20 cellular contexts compared by ENCODE assay signal in the genomic region with DNA sequence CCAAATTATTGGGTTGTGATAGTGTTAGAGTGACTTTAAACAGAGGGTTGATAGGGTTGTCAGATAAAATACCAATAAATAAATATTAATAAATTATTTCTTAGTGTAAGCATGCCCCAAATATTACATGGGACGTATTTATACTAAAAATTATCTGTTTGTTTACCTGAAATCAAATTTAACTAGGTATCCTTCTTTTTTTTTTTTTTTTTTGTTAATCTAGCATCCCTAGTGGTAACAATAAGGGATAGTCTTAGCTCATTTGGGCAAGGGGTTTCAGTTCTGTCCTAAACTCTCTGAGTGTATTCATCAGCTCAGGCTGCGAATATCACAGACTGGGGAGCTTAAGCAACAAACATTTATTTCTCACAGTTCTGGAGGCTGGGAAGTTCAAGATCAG. TPM values are rescaled to one million over a fixed set of nuclear protein-coding genes. Genes with fewer than 3 reads are reported as not detected.
DNase-seq lines count a peak whose midpoint lies in the region; ATAC-seq and TF ChIP-seq lines count a peak whose summit lies in the region.
"Had no signal": no experiment of that assay in that cellular context is flagged by ENCODE, and none has a peak within 500 bp of the region (broad histone marks: within the 10 kb centered on the region; RNA-seq: fewer than 3 reads in every experiment).

No MANE protein-coding gene starts in this region.

- WGBS in endodermal cell (ENCODE audit: insufficient coverage in 1 of 2, insufficient read length in 1 of 2), 2 experiments: 100% methylated on average over 1 of the region's 2 CpGs

- H2AFZ ChIP-seq in GM23338: no peak overlapping the region
- H2AFZ ChIP-seq: GM23248 had no signal

- no peaks in the 10 kb centered on the region for H4K20me1 ChIP-seq in GM23338 (replicated peaks; ENCODE audit: insufficient read depth)
- H4K20me1 ChIP-seq: BLaER1 treated with 17β-estradiol and CSF1 and Interleukin-3, amounts not matched to agents 10 nM and 100 nM had no signal

- 0 out of 2 replicates have a peak overlapping the region, but pooled peaks have one; percentile 6 for H3K4me2 ChIP-seq in GM23338
- H3K4me2 ChIP-seq: A549; BLaER1 treated with 17β-estradiol and CSF1 and Interleukin-3, amounts not matched to agents 10 nM and 100 nM had no signal

- peaks cover 4% of the 10 kb centered on the region for H3K27me3 Mint-ChIP-seq in GM23338 (ENCODE audit: insufficient read depth, low read depth, poor library complexity)
- H3K27me3 Mint-ChIP-seq in HFFc6 (ENCODE audit: insufficient read depth): peaks cover 1% of the 10 kb centered on the region; the same call in 1 of the 2 replicates
- no peaks in the 10 kb centered on the region for H3K27me3 Mint-ChIP-seq in endodermal cell (ENCODE audit: insufficient read depth)
- no peaks in the 10 kb centered on the region for H3K27me3 Mint-ChIP-seq in progenitor cell of endocrine pancreas
- peaks cover 13% of the 10 kb centered on the region for H3K27me3 Mint-ChIP-seq in CD8-positive, alpha-beta T cell (ENCODE audit: low read depth)

- POLR2A ChIA-PET in CD8-positive, alpha-beta T cell (lab: Charles Lee): no interaction called here

- H3K4me1 Mint-ChIP-seq in GM23338 (peaks cover 44% of the 10 kb centered on the region), HFFc6 (ENCODE audit: low read depth) (no peaks in the 10 kb centered on the region), endodermal cell (peaks cover 43% of the 10 kb centered on the region), progenitor cell of endocrine pancreas (ENCODE audit: low read depth) (peaks cover 9% of the 10 kb centered on the region)
- H3K4me1 Mint-ChIP-seq in CD8-positive, alpha-beta T cell (ENCODE audit: low read depth): no peaks in the 10 kb centered on the region

- TF ChIP-seq CTCF in GM23338 (conservative IDR thresholded peaks at IDR 0.05; ENCODE audit: low read depth in 2 of 2): no peak
- 0 out of 2 replicates have a peak, but pooled peaks have one; percentile 8 for TF ChIP-seq CTCF in HFFc6 (IDR thresholded peaks at IDR 0.05)
- peak; percentile 54 for TF ChIP-seq CTCF in endodermal cell (conservative IDR thresholded peaks at IDR 0.05)
- TF ChIP-seq CTCF in progenitor cell of endocrine pancreas (IDR thresholded peaks at IDR 0.05; ENCODE audit: unreplicated experiment): peak; percentile 17
- no peak for TF ChIP-seq CTCF in CD8-positive, alpha-beta T cell (IDR thresholded peaks at IDR 0.05)

- no peaks in the 10 kb centered on the region for H3K27me3 ChIP-seq in GM23338 (ENCODE audit: insufficient read depth)
- no peaks in the 10 kb centered on the region for H3K27me3 ChIP-seq in endodermal cell (ENCODE audit: control insufficient read depth, insufficient read depth, low read length, poor library complexity, severe bottlenecking)
- no peaks in the 10 kb centered on the region for H3K27me3 ChIP-seq in CD8-positive, alpha-beta T cell (ENCODE audit: insufficient read depth, low read length)
- H3K27me3 ChIP-seq: BE2C; BLaER1 treated with 17β-estradiol and CSF1 and Interleukin-3, amounts not matched to agents 10 nM and 100 nM had no signal

- H3K4me3 Mint-ChIP-seq in GM23338 (no peak overlapping the region), HFFc6 (no peak overlapping the region), endodermal cell (no peak overlapping the region), progenitor cell of endocrine pancreas (ENCODE audit: low read depth) (no peak overlapping the region)
- H3K4me3 Mint-ChIP-seq in CD8-positive, alpha-beta T cell: no peak overlapping the region
- H3K4me3 Mint-ChIP-seq: CD14-positive monocyte; CD4-positive, alpha-beta T cell had no signal

- H3K9me3 ChIP-seq in endodermal cell (ENCODE audit: control insufficient read depth, low read length): peaks cover 16% of the 10 kb centered on the region
- no peaks in the 10 kb centered on the region for H3K9me3 ChIP-seq in CD8-positive, alpha-beta T cell (ENCODE audit: low read length)
- H3K9me3 ChIP-seq: A549; BE2C; BLaER1 treated with 17β-estradiol and CSF1 and Interleukin-3, amounts not matched to agents 10 nM and 100 nM had no signal

- intact Hi-C loops in CD8-positive, alpha-beta T cell (cut with DNase I, micrococcal nuclease): no loop called here

- H3K9me2 ChIP-seq in GM23338 (ENCODE audit: insufficient read depth): 0 out of 2 replicates have a peak, but pooled peaks cover 4% of the 10 kb centered on the region

- peaks cover 42% of the 10 kb centered on the region for H3K4me1 ChIP-seq in GM23338 (ENCODE audit: insufficient read depth)
- H3K4me1 ChIP-seq in endodermal cell (ENCODE audit: control insufficient read depth, insufficient read depth, low read length): peaks cover 23% of the 10 kb centered on the region
- H3K4me1 ChIP-seq in CD8-positive, alpha-beta T cell (ENCODE audit: insufficient read depth, low read length): no peaks in the 10 kb centered on the region
- H3K4me1 ChIP-seq: BE2C had no signal

- H3F3A ChIP-seq in GM23338 (replicated peaks; ENCODE audit: low read depth): no peaks in the 10 kb centered on the region

- H3K9me3 Mint-ChIP-seq in GM23338 (peaks cover 11% of the 10 kb centered on the region), HFFc6 (peaks cover 19% of the 10 kb centered on the region), endodermal cell (peaks cover 1% of the 10 kb centered on the region), progenitor cell of endocrine pancreas (ENCODE audit: low read depth) (peaks cover 2% of the 10 kb centered on the region)
- H3K9me3 Mint-ChIP-seq in CD8-positive, alpha-beta T cell: no peaks in the 10 kb centered on the region
- H3K9me3 Mint-ChIP-seq: CD14-positive monocyte; CD4-positive, alpha-beta T cell had no signal

- H3K79me2 ChIP-seq in GM23338 (replicated peaks; ENCODE audit: insufficient read depth): no peaks in the 10 kb centered on the region

- H3K27ac Mint-ChIP-seq in GM23338: no peak overlapping the region
- no peak overlapping the region for H3K27ac Mint-ChIP-seq in HFFc6
- H3K27ac Mint-ChIP-seq in endodermal cell: peak overlapping the region; percentile 45
- no peak overlapping the region for H3K27ac Mint-ChIP-seq in progenitor cell of endocrine pancreas
- H3K27ac Mint-ChIP-seq in CD8-positive, alpha-beta T cell: no peak overlapping the region
- H3K27ac Mint-ChIP-seq: CD14-positive monocyte; CD4-positive, alpha-beta T cell had no signal

- no peak for DNase-seq in GM23338 (ENCODE audit: low spot score)
- DNase-seq in HFFc6: no peak
- DNase-seq in endodermal cell: no peak
- DNase-seq in progenitor cell of endocrine pancreas (ENCODE audit: low spot score, unreplicated experiment): no peak
- DNase-seq in CD8-positive, alpha-beta T cell: no peak
- no peak for DNase-seq in activated CD4-positive, CD25-positive, alpha-beta regulatory T cell (lab: John Stamatoyannopoulos, UW)
- no peak for DNase-seq in activated gamma-delta T cell treated with Interleukin-2 at 50 U/mL for 16 hours
- DNase-seq: 8988T; ACHN; AML-193; BE2C; Calu3; CD4-positive, alpha-beta T cell; COR-L47; DND-41; GM23248; HCEC 1CT had no signal

- H3K27ac ChIP-seq in GM23338 (ENCODE audit: low read depth): no peak overlapping the region
- no peak overlapping the region for H3K27ac ChIP-seq in endodermal cell (ENCODE audit: low read depth, low read length)
- no peak overlapping the region for H3K27ac ChIP-seq in CD8-positive, alpha-beta T cell (ENCODE audit: low read depth, low read length)
- H3K27ac ChIP-seq: BLaER1 treated with 17β-estradiol and CSF1 and Interleukin-3, amounts not matched to agents 10 nM and 100 nM; GM23248 had no signal

- ATAC-seq in GM23338: no peak
- no peak for ATAC-seq in CD8-positive, alpha-beta T cell
- ATAC-seq: A549 had no signal

- H3K36me3 Mint-ChIP-seq in GM23338 (ENCODE audit: low read depth): 0 out of 3 replicates have a peak, but pooled peaks cover 2% of the 10 kb centered on the region
- no peaks in the 10 kb centered on the region for H3K36me3 Mint-ChIP-seq in HFFc6 (ENCODE audit: low read depth)
- no peaks in the 10 kb centered on the region for H3K36me3 Mint-ChIP-seq in endodermal cell (ENCODE audit: low read depth)
- H3K36me3 Mint-ChIP-seq in progenitor cell of endocrine pancreas (ENCODE audit: insufficient read depth): no peaks in the 10 kb centered on the region
- no peaks in the 10 kb centered on the region for H3K36me3 Mint-ChIP-seq in CD8-positive, alpha-beta T cell
- H3K36me3 Mint-ChIP-seq: CD14-positive monocyte had no signal

- no peak overlapping the region for H3K4me3 ChIP-seq in GM23338
- peak overlapping the region; percentile 63 for H3K4me3 ChIP-seq in endodermal cell (ENCODE audit: low read length)
- no peak overlapping the region for H3K4me3 ChIP-seq in CD8-positive, alpha-beta T cell (ENCODE audit: low read depth, low read length)
- H3K4me3 ChIP-seq: A549; BLaER1 treated with 17β-estradiol and CSF1 and Interleukin-3, amounts not matched to agents 10 nM and 100 nM; GM23248 had no signal

- H3K36me3 ChIP-seq in GM23338 (ENCODE audit: insufficient read depth) (no peaks in the 10 kb centered on the region), endodermal cell (ENCODE audit: control insufficient read depth, insufficient read depth, low read length) (no peaks in the 10 kb centered on the region)
- H3K36me3 ChIP-seq in CD8-positive, alpha-beta T cell (ENCODE audit: insufficient read depth, low read length): no peaks in the 10 kb centered on the region
- H3K36me3 ChIP-seq: BE2C; BLaER1 treated with 17β-estradiol and CSF1 and Interleukin-3, amounts not matched to agents 10 nM and 100 nM had no signal

- CTCF ChIA-PET in CD8-positive, alpha-beta T cell (lab: Charles Lee): no interaction called here

- no peak overlapping the region for H3K9ac ChIP-seq in endodermal cell (ENCODE audit: extremely low read depth, low read length, poor library complexity, severe bottlenecking)
- H3K9ac ChIP-seq: BLaER1 treated with 17β-estradiol and CSF1 and Interleukin-3, amounts not matched to agents 10 nM and 100 nM; GM23248 had no signal

RNA-seq across cellular contexts. Expression of a gene that starts 1.3 kb away (rescaled TPM):
- not detected in 2 replicates for total RNA-seq in GM23338 (2014; rRNA removed; shearing (Covaris generic))
- 0.26 TPM in 1 of 2 replicates, not detected in the other for polyA plus RNA-seq in GM23338 (2016; fragmentation: Nextera tagmentation; extraction: Ambion mirVana)
- total RNA-seq in HFFc6 (2021; fragmentation: NEBNext Ultra II Directional; extraction: Animal tissue kit (Norgen Biotek cat#: 25700)): not detected
- total RNA-seq in endodermal cell: 1 to 10 TPM; 1.6 to 1.9 TPM
- 1.4 TPM for polyA plus RNA-seq in endodermal cell (2013, experiment 1 of 2)
- 4.0 TPM for polyA plus RNA-seq in endodermal cell (2013, experiment 2 of 2)
- total RNA-seq in progenitor cell of endocrine pancreas: not detected in 2 replicates
- not detected for total RNA-seq in CD8-positive, alpha-beta T cell
- total RNA-seq: Calu3; CD4-positive, alpha-beta T cell; GM23248 had no signal
- polyA plus RNA-seq: CD14-positive monocyte, GM23248 had no signal

Comparison
In these comparisons a context has a peak if more than half of its experiments do, and no peak if none do; other contexts are left out.
1. CTCF ChIP-seq: peak in HFFc6 (single experiment), endodermal cell (single experiment) and progenitor cell of endocrine pancreas (single experiment); none in GM23338 (0 of 2) and CD8-positive, alpha-beta T cell (single experiment).